20 cellular contexts compared by ENCODE assay signal in the genomic region with DNA sequence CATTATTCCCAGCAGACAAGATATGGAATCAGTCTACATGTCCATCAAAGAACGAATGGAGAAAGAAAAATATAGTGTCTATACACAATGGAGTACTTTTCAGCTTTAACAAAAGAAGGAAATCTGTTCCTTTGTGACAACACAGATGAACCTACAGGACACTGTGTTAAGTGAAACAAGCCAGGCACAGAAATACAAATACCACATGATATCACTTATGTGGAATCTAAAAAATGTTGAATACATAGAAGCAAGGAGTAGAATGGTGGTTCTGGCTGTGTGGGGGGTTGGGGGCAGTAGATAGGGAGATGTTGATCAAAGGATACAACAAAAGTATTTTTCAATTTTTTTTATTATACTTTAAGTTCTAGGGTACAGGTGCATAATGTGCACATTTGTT.
DNase-seq lines count a peak whose midpoint lies in the region; ATAC-seq and TF ChIP-seq lines count a peak whose summit lies in the region.
"Had no signal": no experiment of that assay in that cellular context is flagged by ENCODE, and none has a peak within 500 bp of the region (broad histone marks: within the 10 kb centered on the region; RNA-seq: fewer than 3 reads in every experiment).

No MANE protein-coding gene starts in this region.

- no peak overlapping the region for H2AFZ ChIP-seq in GM23338

- H3K4me1 ChIP-seq in GM23338 (ENCODE audit: insufficient read depth) (peaks cover 11% of the 10 kb centered on the region; the same call in 1 of the 2 replicates), psoas muscle (no peaks in the 10 kb centered on the region)
- H3K4me1 ChIP-seq: A549, BLaER1, Caco-2, HAP-1 had no signal

- H3K9me2 ChIP-seq in GM23338 (ENCODE audit: insufficient read depth) = peaks cover 8% of the 10 kb centered on the region

- peak; percentile 13 for DNase-seq in GM23338 (ENCODE audit: low spot score)
- DNase-seq in astrocyte of the hippocampus (ENCODE audit: low read depth, low spot score) = peak; percentile 6
- no peak for DNase-seq in glutamatergic neuron
- DNase-seq in neural crest cell (ENCODE audit: low read depth, low spot score) = no peak
- no peak for DNase-seq in psoas muscle
- no peak for DNase-seq in KG1 (lab: John Stamatoyannopoulos, UW)
- DNase-seq: 8988T; Caco-2; CD4-positive, CD25-positive, alpha-beta regulatory T cell; CD8-positive, alpha-beta T cell; DMS153; DND-41; GOT3; HFFc6 had no signal

- H3K4me1 Mint-ChIP-seq in GM23338 (peaks cover 8% of the 10 kb centered on the region; the same call in 2 of the 3 replicates), glutamatergic neuron (ENCODE audit: low read depth, unreplicated experiment) (no peaks in the 10 kb centered on the region), neural crest cell (no peaks in the 10 kb centered on the region)
- H3K4me1 Mint-ChIP-seq in activated T-helper 17 cell treated with anti-CD3 and anti-CD28 coated beads, Interleukin-2, amount 50 U/mL, for 72 hours = no peaks in the 10 kb centered on the region
- H3K4me1 Mint-ChIP-seq: B cell; CD4-positive, CD25-positive, alpha-beta regulatory T cell had no signal

- H4K20me1 ChIP-seq in GM23338 (replicated peaks; ENCODE audit: insufficient read depth) = no peaks in the 10 kb centered on the region
- H4K20me1 ChIP-seq: BLaER1 had no signal

- WGBS in psoas muscle, 3 donors = 55 to 71% (median 68%) methylated on average over 1 of the region's 1 CpG

- H3K36me3 ChIP-seq in GM23338 (ENCODE audit: insufficient read depth) = no peaks in the 10 kb centered on the region
- H3K36me3 ChIP-seq in psoas muscle (ENCODE audit: insufficient read depth in 1 of 2, low read depth in 1 of 2) = no peaks in the 10 kb centered on the region
- H3K36me3 ChIP-seq: BLaER1, HAP-1 had no signal

- intact Hi-C loops in psoas muscle (cut with DNase I) = no loop called here

- H3K27ac ChIP-seq in GM23338 (ENCODE audit: low read depth) = no peak overlapping the region
- H3K27ac ChIP-seq in psoas muscle = no peak overlapping the region
- H3K27ac ChIP-seq: A549, BLaER1, C4-2B had no signal

- H3F3A ChIP-seq in GM23338 (replicated peaks; ENCODE audit: low read depth) = no peaks in the 10 kb centered on the region

- H3K36me3 Mint-ChIP-seq in GM23338 (ENCODE audit: low read depth) (peaks cover 16% of the 10 kb centered on the region), glutamatergic neuron (ENCODE audit: unreplicated experiment) (no peaks in the 10 kb centered on the region), neural crest cell (ENCODE audit: low read depth) (no peaks in the 10 kb centered on the region)
- no peaks in the 10 kb centered on the region for H3K36me3 Mint-ChIP-seq in activated T-helper 17 cell treated with anti-CD3 and anti-CD28 coated beads, Interleukin-2, amount 50 U/mL, for 72 hours (ENCODE audit: low read depth)
- H3K36me3 Mint-ChIP-seq: CD4-positive, CD25-positive, alpha-beta regulatory T cell; CD8-positive, alpha-beta T cell had no signal

- peaks cover 4% of the 10 kb centered on the region for H3K27me3 Mint-ChIP-seq in GM23338 (ENCODE audit: insufficient read depth, low read depth, poor library complexity)
- peaks cover 10% of the 10 kb centered on the region for H3K27me3 Mint-ChIP-seq in glutamatergic neuron (ENCODE audit: unreplicated experiment)
- H3K27me3 Mint-ChIP-seq in neural crest cell (ENCODE audit: low read depth) = no peaks in the 10 kb centered on the region
- H3K27me3 Mint-ChIP-seq in activated T-helper 17 cell treated with anti-CD3 and anti-CD28 coated beads, Interleukin-2, amount 50 U/mL, for 72 hours = no peaks in the 10 kb centered on the region
- H3K27me3 Mint-ChIP-seq: B cell; CD4-positive, CD25-positive, alpha-beta regulatory T cell had no signal

- H3K9me3 Mint-ChIP-seq in GM23338 (peaks cover 18% of the 10 kb centered on the region), glutamatergic neuron (ENCODE audit: unreplicated experiment) (no peaks in the 10 kb centered on the region), neural crest cell (peaks cover 3% of the 10 kb centered on the region)
- peaks cover 8% of the 10 kb centered on the region for H3K9me3 Mint-ChIP-seq in activated T-helper 17 cell treated with anti-CD3 and anti-CD28 coated beads, Interleukin-2, amount 50 U/mL, for 72 hours
- H3K9me3 Mint-ChIP-seq: CD8-positive, alpha-beta T cell had no signal

- no peaks in the 10 kb centered on the region for H3K9me3 ChIP-seq in psoas muscle
- H3K9me3 ChIP-seq: A549, BLaER1, HAP-1 had no signal

- H3K4me3 Mint-ChIP-seq in GM23338 (no peak overlapping the region), glutamatergic neuron (ENCODE audit: unreplicated experiment) (no peak overlapping the region), neural crest cell (no peak overlapping the region)
- no peak overlapping the region for H3K4me3 Mint-ChIP-seq in activated T-helper 17 cell treated with anti-CD3 and anti-CD28 coated beads, Interleukin-2, amount 50 U/mL, for 72 hours
- H3K4me3 Mint-ChIP-seq: B cell; CD4-positive, CD25-positive, alpha-beta regulatory T cell; CD8-positive, alpha-beta T cell; HFFc6 had no signal

- H3K27me3 ChIP-seq in GM23338 (ENCODE audit: insufficient read depth) = no peaks in the 10 kb centered on the region
- H3K27me3 ChIP-seq in psoas muscle (ENCODE audit: insufficient read depth in 3 of 3, low read length in 2 of 3) = no peaks in the 10 kb centered on the region
- H3K27me3 ChIP-seq: BLaER1 had no signal

- TF ChIP-seq CTCF in GM23338 (conservative IDR thresholded peaks at IDR 0.05; ENCODE audit: low read depth in 2 of 2) (no peak), glutamatergic neuron (IDR thresholded peaks at IDR 0.05; ENCODE audit: partially characterized antibody, unreplicated experiment) (no peak), neural crest cell (conservative IDR thresholded peaks at IDR 0.05) (no peak), psoas muscle (IDR thresholded peaks at IDR 0.05) (no peak)

- ATAC-seq in GM23338 (no peak), psoas muscle (no peak)
- ATAC-seq in activated T-helper 17 cell treated with anti-CD3 and anti-CD28 coated beads, Interleukin-2, amount 50 U/mL, for 72 hours (replicated peaks) = no peak
- ATAC-seq: A549; CD8-positive, alpha-beta T cell had no signal

- H3K27ac Mint-ChIP-seq in GM23338 (no peak overlapping the region), glutamatergic neuron (ENCODE audit: unreplicated experiment) (peak overlapping the region; percentile 35), neural crest cell (ENCODE audit: unreplicated experiment) (peak overlapping the region; percentile 1)
- no peak overlapping the region for H3K27ac Mint-ChIP-seq in activated T-helper 17 cell treated with anti-CD3 and anti-CD28 coated beads, Interleukin-2, amount 50 U/mL, for 72 hours
- H3K27ac Mint-ChIP-seq: B cell; CD4-positive, CD25-positive, alpha-beta regulatory T cell; CD8-positive, alpha-beta T cell; HFFc6 had no signal

- H3K4me3 ChIP-seq in GM23338 = no peak overlapping the region
- no peak overlapping the region for H3K4me3 ChIP-seq in psoas muscle
- H3K4me3 ChIP-seq: A549, BLaER1, HAP-1 had no signal

- H3K79me2 ChIP-seq in GM23338 (replicated peaks; ENCODE audit: insufficient read depth) = no peaks in the 10 kb centered on the region

- no peak overlapping the region for H3K4me2 ChIP-seq in GM23338
- H3K4me2 ChIP-seq: A549, BLaER1 had no signal

Comparison
In these comparisons a context has a peak if more than half of its experiments do, and no peak if none do; other contexts are left out.
1. DNase-seq: peak in GM23338 (single experiment) and astrocyte of the hippocampus (single experiment); none in glutamatergic neuron (single experiment), neural crest cell (single experiment), psoas muscle (0 of 2) and KG1 (single experiment).
2. H3K27ac Mint-ChIP-seq: peak in glutamatergic neuron (single experiment) and neural crest cell (single experiment); none in GM23338 (single experiment) and activated T-helper 17 cell treated with anti-CD3 and anti-CD28 coated beads, Interleukin-2, amount 50 U/mL, for 72 hours (single experiment).